8 cellular contexts compared by ENCODE assay signal in genomic region chr1:153598309-153599172, GRCh38. TPM values are rescaled to one million over a fixed set of nuclear protein-coding genes. Genes with fewer than 3 reads are reported as not detected.
A peak's percentile ranks its signal among the peaks of the same experiment; 100 is the strongest.
DNase-seq lines count a peak whose midpoint lies in the region; ATAC-seq lines count a peak whose summit lies in the region.

No MANE protein-coding gene starts in this region.

- peak; percentile 33 for DNase-seq in activated CD4-positive, alpha-beta T cell treated with anti-CD3 and anti-CD28 coated beads, Interleukin-2, amount 10 ng/mL, durations not matched to agents 7 days and 5 days
- no peak for DNase-seq in activated CD4-positive, alpha-beta T cell treated with anti-CD3 and anti-CD28 coated beads, Interleukin-2, amount 50 U/mL, for 1 hour
- DNase-seq in HT1080 (ENCODE audit: low read depth) (peak; percentile 82), SKM-1 treated with dmso at 0.1 percent for 144 hours (lab: John Stamatoyannopoulos, UW; ENCODE audit: unreplicated experiment) (peak; percentile 98), left cardiac atrium (no peak), medulla oblongata (ENCODE audit: extremely low spot score) (no peak), left lobe of liver (ENCODE audit: low spot score) (no peak)

- no peak overlapping the region for H3K4me3 Mint-ChIP-seq in activated CD4-positive, alpha-beta T cell treated with anti-CD3 and anti-CD28 coated beads, Interleukin-2, amount 10 ng/mL, durations not matched to agents 7 days and 5 days

- peak overlapping the region; percentile 76 for H3K27ac Mint-ChIP-seq in activated CD4-positive, alpha-beta T cell treated with anti-CD3 and anti-CD28 coated beads, Interleukin-2, amount 10 ng/mL, durations not matched to agents 7 days and 5 days

- no peaks in the 10 kb centered on the region for H3K27me3 Mint-ChIP-seq in activated CD4-positive, alpha-beta T cell treated with anti-CD3 and anti-CD28 coated beads, Interleukin-2, amount 10 ng/mL, durations not matched to agents 7 days and 5 days

- H3K4me1 Mint-ChIP-seq in activated CD4-positive, alpha-beta T cell treated with anti-CD3 and anti-CD28 coated beads, Interleukin-2, amount 10 ng/mL, durations not matched to agents 7 days and 5 days: peaks cover 27% of the 10 kb centered on the region

- H3K9me3 Mint-ChIP-seq in activated CD4-positive, alpha-beta T cell treated with anti-CD3 and anti-CD28 coated beads, Interleukin-2, amount 10 ng/mL, durations not matched to agents 7 days and 5 days: no peaks in the 10 kb centered on the region

- CTCF ChIA-PET in activated CD4-positive, alpha-beta T cell treated with anti-CD3 and anti-CD28 coated beads, Interleukin-2, amount 10 ng/mL, durations not matched to agents 7 days and 5 days (lab: Charles Lee): interaction anchor here (0.8 to 1.2 kb wide), 5 partner anchors 17 to 74 kb away, joined by 3 read pairs; partner anchors contain the start of gene S100A14

- intact Hi-C loops in left cardiac atrium (cut with DNase I): no loop called here

- H3K36me3 Mint-ChIP-seq in activated CD4-positive, alpha-beta T cell treated with anti-CD3 and anti-CD28 coated beads, Interleukin-2, amount 10 ng/mL, durations not matched to agents 7 days and 5 days (ENCODE audit: low read depth): no peaks in the 10 kb centered on the region

- POLR2A ChIA-PET in activated CD4-positive, alpha-beta T cell treated with anti-CD3 and anti-CD28 coated beads, Interleukin-2, amount 10 ng/mL, durations not matched to agents 7 days and 5 days (lab: Charles Lee): no interaction called here

- ATAC-seq in GM21528 (IDR thresholded peaks at IDR 0.05; ENCODE audit: low FRiP score, unreplicated experiment) (peak; percentile 96), left cardiac atrium (peak; percentile 50 to 73), left lobe of liver (no peak)

RNA-seq across cellular contexts. Expression of gene S100A16, which starts 14.4 kb away (rescaled TPM):
- total RNA-seq in activated CD4-positive, alpha-beta T cell treated with anti-CD3 and anti-CD28 coated beads, Interleukin-2, amount 10 ng/mL, durations not matched to agents 7 days and 5 days: not detected
- total RNA-seq in HT1080 (2014; rRNA removed; shearing (Covaris generic)): 862 and 1,038 TPM in 2 replicates
- 1,019 and 1,209 TPM in 2 replicates for polyA plus RNA-seq in HT1080 (2015; cell fraction: cytosol; rRNA removed)
- 389 and 402 TPM in 2 replicates for polyA plus RNA-seq in HT1080 (2015; cell fraction: nucleus; rRNA removed)
- total RNA-seq in left cardiac atrium: 10 to 100 TPM; 48.2 to 64.7 TPM
- total RNA-seq in left lobe of liver: 57.4 TPM

RNA-seq across cellular contexts. Expression of gene S100A14, which starts 17.6 kb away (rescaled TPM):
- not detected for total RNA-seq in activated CD4-positive, alpha-beta T cell treated with anti-CD3 and anti-CD28 coated beads, Interleukin-2, amount 10 ng/mL, durations not matched to agents 7 days and 5 days
- 0.88 TPM in 1 of 2 replicates, not detected in the other for total RNA-seq in HT1080 (2014; rRNA removed; shearing (Covaris generic))
- 0.08 and 0.67 TPM in 2 replicates for polyA plus RNA-seq in HT1080 (2015; cell fraction: cytosol; rRNA removed)
- 0.50 TPM in 1 of 2 replicates, not detected in the other for polyA plus RNA-seq in HT1080 (2015; cell fraction: nucleus; rRNA removed)
- total RNA-seq in left cardiac atrium: 1 to 10 TPM; 1.8 to 5.8 TPM
- total RNA-seq in left lobe of liver: 4.9 TPM

RNA-seq across cellular contexts. Expression of gene S100A13, which starts 28.8 kb away (rescaled TPM):
- 1 to 10 TPM; 3.9 to 4.2 TPM for total RNA-seq in activated CD4-positive, alpha-beta T cell treated with anti-CD3 and anti-CD28 coated beads, Interleukin-2, amount 10 ng/mL, durations not matched to agents 7 days and 5 days
- total RNA-seq in HT1080 (2014; rRNA removed; shearing (Covaris generic)): 71.0 and 106 TPM in 2 replicates
- polyA plus RNA-seq in HT1080 (2015; cell fraction: cytosol; rRNA removed): 120 and 130 TPM in 2 replicates
- 77.6 and 83.5 TPM in 2 replicates for polyA plus RNA-seq in HT1080 (2015; cell fraction: nucleus; rRNA removed)
- 100 to 1,000 TPM; 169 to 197 TPM for total RNA-seq in left cardiac atrium
- 10.2 TPM for total RNA-seq in left lobe of liver

RNA-seq across cellular contexts. Expression of gene S100A1, which starts 29.7 kb away (rescaled TPM):
- total RNA-seq in activated CD4-positive, alpha-beta T cell treated with anti-CD3 and anti-CD28 coated beads, Interleukin-2, amount 10 ng/mL, durations not matched to agents 7 days and 5 days: not detected
- 0.17 TPM in 1 of 2 replicates, not detected in the other for total RNA-seq in HT1080 (2014; rRNA removed; shearing (Covaris generic))
- 0.23 TPM in 1 of 2 replicates, not detected in the other for polyA plus RNA-seq in HT1080 (2015; cell fraction: cytosol; rRNA removed)
- 0.12 TPM in 1 of 2 replicates, not detected in the other for polyA plus RNA-seq in HT1080 (2015; cell fraction: nucleus; rRNA removed)
- total RNA-seq in left cardiac atrium: 1,000 to 10,000 TPM; 1,254 to 1,508 TPM
- 1.7 TPM for total RNA-seq in left lobe of liver

RNA-seq across cellular contexts. Expression of gene S100A2, which starts 32.9 kb away (rescaled TPM):
- 1 to 10 TPM in 1 of 2 experiments, under 1 TPM in 1; 0.50 to 1.8 TPM for total RNA-seq in activated CD4-positive, alpha-beta T cell treated with anti-CD3 and anti-CD28 coated beads, Interleukin-2, amount 10 ng/mL, durations not matched to agents 7 days and 5 days
- 79.0 and 143 TPM in 2 replicates for total RNA-seq in HT1080 (2014; rRNA removed; shearing (Covaris generic))
- 95.4 and 136 TPM in 2 replicates for polyA plus RNA-seq in HT1080 (2015; cell fraction: cytosol; rRNA removed)
- 33.8 and 45.6 TPM in 2 replicates for polyA plus RNA-seq in HT1080 (2015; cell fraction: nucleus; rRNA removed)
- total RNA-seq in left cardiac atrium (under 1 TPM in 1 of 2 donors, not detected in 1; 0.84 TPM), left lobe of liver (0.55 TPM)

Comparison
In these comparisons a context has a peak if more than half of its experiments do, and no peak if none do; other contexts are left out.
1. DNase-seq: peak in activated CD4-positive, alpha-beta T cell treated with anti-CD3 and anti-CD28 coated beads, Interleukin-2, amount 10 ng/mL, durations not matched to agents 7 days and 5 days (single experiment), HT1080 (single experiment) and SKM-1 treated with dmso at 0.1 percent for 144 hours (single experiment); none in activated CD4-positive, alpha-beta T cell treated with anti-CD3 and anti-CD28 coated beads, Interleukin-2, amount 50 U/mL, for 1 hour (single experiment), left cardiac atrium (single experiment), medulla oblongata (single experiment) and left lobe of liver (single experiment).
2. RNA of gene S100A16, which starts 14.4 kb away (total RNA-seq): 862 to 1,038 TPM in HT1080, 48.2 to 64.7 TPM in left cardiac atrium and 57.4 TPM in left lobe of liver (single experiment); not detected in activated CD4-positive, alpha-beta T cell treated with anti-CD3 and anti-CD28 coated beads, Interleukin-2, amount 10 ng/mL, durations not matched to agents 7 days and 5 days; every median in the first group is over 10 times any median in the second.